1 cellular context compared by ENCODE assay signal in genomic region chr17:49443862-49444261, GRCh38.
TF ChIP-seq lines count a peak whose summit lies in the region.

No MANE protein-coding gene starts in this region.

TF ChIP-seq in SK-N-SH treated with all-trans-retinoic acid at 6 μM for 48 hours, 23 proteins besides CTCF, POLR2A, EP300 and RAD21:
- TF ChIP-seq TCF4 (CRISPR knock-in tag; IDR thresholded peaks at IDR 0.05; ENCODE audit: borderline replicate concordance) (no peak), SNAI2 (CRISPR knock-in tag; IDR thresholded peaks at IDR 0.05) (no peak), ZNF70 (CRISPR knock-in tag; IDR thresholded peaks at IDR 0.05) (no peak), GLIS3 (CRISPR knock-in tag; IDR thresholded peaks at IDR 0.05) (no peak), ESRRG (CRISPR knock-in tag; IDR thresholded peaks at IDR 0.05) (no peak), PPARA (CRISPR knock-in tag; IDR thresholded peaks at IDR 0.05; ENCODE audit: borderline replicate concordance) (no peak), TOX (CRISPR knock-in tag; IDR thresholded peaks at IDR 0.05; ENCODE audit: borderline replicate concordance) (no peak), TSHZ2 (CRISPR knock-in tag; IDR thresholded peaks at IDR 0.05) (no peak), ZFP3 (CRISPR knock-in tag; IDR thresholded peaks at IDR 0.05) (no peak), OSR1 (CRISPR knock-in tag; IDR thresholded peaks at IDR 0.05) (no peak), ZFP30 (CRISPR knock-in tag; IDR thresholded peaks at IDR 0.05) (no peak), ZC3H10 (CRISPR knock-in tag; IDR thresholded peaks at IDR 0.05) (no peak), CSDC2 (CRISPR knock-in tag; IDR thresholded peaks at IDR 0.05) (no peak), ZNF8 (CRISPR knock-in tag; IDR thresholded peaks at IDR 0.05) (no peak), POU6F1 (CRISPR knock-in tag; IDR thresholded peaks at IDR 0.05; ENCODE audit: borderline replicate concordance, low read depth) (no peak), BACH2 (CRISPR knock-in tag; IDR thresholded peaks at IDR 0.05; ENCODE audit: borderline replicate concordance) (no peak), ISL1 (CRISPR knock-in tag; IDR thresholded peaks at IDR 0.05) (no peak), ZNF565 (CRISPR knock-in tag; conservative IDR thresholded peaks at IDR 0.05; ENCODE audit: low read depth) (no peak)
- TF ChIP-seq, protein P1, sequence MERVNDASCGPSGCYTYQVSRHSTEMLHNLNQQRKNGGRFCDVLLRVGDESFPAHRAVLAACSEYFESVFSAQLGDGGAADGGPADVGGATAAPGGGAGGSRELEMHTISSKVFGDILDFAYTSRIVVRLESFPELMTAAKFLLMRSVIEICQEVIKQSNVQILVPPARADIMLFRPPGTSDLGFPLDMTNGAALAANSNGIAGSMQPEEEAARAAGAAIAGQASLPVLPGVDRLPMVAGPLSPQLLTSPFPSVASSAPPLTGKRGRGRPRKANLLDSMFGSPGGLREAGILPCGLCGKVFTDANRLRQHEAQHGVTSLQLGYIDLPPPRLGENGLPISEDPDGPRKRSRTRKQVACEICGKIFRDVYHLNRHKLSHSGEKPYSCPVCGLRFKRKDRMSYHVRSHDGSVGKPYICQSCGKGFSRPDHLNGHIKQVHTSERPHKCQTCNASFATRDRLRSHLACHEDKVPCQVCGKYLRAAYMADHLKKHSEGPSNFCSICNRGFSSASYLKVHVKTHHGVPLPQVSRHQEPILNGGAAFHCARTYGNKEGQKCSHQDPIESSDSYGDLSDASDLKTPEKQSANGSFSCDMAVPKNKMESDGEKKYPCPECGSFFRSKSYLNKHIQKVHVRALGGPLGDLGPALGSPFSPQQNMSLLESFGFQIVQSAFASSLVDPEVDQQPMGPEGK (CRISPR knock-in tag; IDR thresholded peaks at IDR 0.05; ENCODE audit: borderline replicate concordance), result no peak
- TF ChIP-seq, protein P2, sequence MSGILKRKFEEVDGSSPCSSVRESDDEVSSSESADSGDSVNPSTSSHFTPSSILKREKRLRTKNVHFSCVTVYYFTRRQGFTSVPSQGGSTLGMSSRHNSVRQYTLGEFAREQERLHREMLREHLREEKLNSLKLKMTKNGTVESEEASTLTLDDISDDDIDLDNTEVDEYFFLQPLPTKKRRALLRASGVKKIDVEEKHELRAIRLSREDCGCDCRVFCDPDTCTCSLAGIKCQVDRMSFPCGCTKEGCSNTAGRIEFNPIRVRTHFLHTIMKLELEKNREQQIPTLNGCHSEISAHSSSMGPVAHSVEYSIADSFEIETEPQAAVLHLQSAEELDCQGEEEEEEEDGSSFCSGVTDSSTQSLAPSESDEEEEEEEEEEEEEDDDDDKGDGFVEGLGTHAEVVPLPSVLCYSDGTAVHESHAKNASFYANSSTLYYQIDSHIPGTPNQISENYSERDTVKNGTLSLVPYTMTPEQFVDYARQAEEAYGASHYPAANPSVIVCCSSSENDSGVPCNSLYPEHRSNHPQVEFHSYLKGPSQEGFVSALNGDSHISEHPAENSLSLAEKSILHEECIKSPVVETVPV (CRISPR knock-in tag; IDR thresholded peaks at IDR 0.05), result no peak
